2 cellular contexts compared by ENCODE assay signal in genomic region chr2:43220982-43221659, GRCh38.
TF ChIP-seq lines count a peak whose summit lies in the region.

No MANE protein-coding gene starts in this region.

TF ChIP-seq in GM23338, 12 proteins besides CTCF, POLR2A, EP300 and RAD21:
- TF ChIP-seq, protein P1, sequence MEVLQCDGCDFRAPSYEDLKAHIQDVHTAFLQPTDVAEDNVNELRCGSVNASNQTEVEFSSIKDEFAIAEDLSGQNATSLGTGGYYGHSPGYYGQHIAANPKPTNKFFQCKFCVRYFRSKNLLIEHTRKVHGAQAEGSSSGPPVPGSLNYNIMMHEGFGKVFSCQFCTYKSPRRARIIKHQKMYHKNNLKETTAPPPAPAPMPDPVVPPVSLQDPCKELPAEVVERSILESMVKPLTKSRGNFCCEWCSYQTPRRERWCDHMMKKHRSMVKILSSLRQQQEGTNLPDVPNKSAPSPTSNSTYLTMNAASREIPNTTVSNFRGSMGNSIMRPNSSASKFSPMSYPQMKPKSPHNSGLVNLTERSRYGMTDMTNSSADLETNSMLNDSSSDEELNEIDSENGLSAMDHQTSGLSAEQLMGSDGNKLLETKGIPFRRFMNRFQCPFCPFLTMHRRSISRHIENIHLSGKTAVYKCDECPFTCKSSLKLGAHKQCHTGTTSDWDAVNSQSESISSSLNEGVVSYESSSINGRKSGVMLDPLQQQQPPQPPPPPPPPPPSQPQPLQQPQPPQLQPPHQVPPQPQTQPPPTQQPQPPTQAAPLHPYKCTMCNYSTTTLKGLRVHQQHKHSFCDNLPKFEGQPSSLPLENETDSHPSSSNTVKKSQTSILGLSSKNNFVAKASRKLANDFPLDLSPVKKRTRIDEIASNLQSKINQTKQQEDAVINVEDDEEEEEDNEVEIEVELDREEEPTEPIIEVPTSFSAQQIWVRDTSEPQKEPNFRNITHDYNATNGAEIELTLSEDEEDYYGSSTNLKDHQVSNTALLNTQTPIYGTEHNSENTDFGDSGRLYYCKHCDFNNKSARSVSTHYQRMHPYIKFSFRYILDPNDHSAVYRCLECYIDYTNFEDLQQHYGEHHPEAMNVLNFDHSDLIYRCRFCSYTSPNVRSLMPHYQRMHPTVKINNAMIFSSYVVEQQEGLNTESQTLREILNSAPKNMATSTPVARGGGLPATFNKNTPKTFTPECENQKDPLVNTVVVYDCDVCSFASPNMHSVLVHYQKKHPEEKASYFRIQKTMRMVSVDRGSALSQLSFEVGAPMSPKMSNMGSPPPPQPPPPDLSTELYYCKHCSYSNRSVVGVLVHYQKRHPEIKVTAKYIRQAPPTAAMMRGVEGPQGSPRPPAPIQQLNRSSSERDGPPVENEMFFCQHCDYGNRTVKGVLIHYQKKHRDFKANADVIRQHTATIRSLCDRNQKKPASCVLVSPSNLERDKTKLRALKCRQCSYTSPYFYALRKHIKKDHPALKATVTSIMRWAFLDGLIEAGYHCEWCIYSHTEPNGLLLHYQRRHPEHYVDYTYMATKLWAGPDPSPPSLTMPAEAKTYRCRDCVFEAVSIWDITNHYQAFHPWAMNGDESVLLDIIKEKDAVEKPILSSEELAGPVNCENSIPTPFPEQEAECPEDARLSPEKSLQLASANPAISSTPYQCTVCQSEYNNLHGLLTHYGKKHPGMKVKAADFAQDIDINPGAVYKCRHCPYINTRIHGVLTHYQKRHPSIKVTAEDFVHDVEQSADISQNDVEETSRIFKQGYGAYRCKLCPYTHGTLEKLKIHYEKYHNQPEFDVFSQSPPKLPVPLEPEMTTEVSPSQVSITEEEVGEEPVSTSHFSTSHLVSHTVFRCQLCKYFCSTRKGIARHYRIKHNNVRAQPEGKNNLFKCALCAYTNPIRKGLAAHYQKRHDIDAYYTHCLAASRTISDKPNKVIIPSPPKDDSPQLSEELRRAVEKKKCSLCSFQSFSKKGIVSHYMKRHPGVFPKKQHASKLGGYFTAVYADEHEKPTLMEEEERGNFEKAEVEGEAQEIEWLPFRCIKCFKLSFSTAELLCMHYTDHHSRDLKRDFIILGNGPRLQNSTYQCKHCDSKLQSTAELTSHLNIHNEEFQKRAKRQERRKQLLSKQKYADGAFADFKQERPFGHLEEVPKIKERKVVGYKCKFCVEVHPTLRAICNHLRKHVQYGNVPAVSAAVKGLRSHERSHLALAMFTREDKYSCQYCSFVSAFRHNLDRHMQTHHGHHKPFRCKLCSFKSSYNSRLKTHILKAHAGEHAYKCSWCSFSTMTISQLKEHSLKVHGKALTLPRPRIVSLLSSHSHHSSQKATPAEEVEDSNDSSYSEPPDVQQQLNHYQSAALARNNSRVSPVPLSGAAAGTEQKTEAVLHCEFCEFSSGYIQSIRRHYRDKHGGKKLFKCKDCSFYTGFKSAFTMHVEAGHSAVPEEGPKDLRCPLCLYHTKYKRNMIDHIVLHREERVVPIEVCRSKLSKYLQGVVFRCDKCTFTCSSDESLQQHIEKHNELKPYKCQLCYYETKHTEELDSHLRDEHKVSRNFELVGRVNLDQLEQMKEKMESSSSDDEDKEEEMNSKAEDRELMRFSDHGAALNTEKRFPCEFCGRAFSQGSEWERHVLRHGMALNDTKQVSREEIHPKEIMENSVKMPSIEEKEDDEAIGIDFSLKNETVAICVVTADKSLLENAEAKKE (CRISPR knock-in tag; IDR thresholded peaks at IDR 0.05): no peak
- TF ChIP-seq ETS1 (IDR thresholded peaks at IDR 0.05): 0 out of 2 replicates have a peak, but pooled peaks have one; percentile 27
- peak; percentile 58 for TF ChIP-seq POLR2AphosphoS5 (IDR thresholded peaks at IDR 0.05; ENCODE audit: low read depth)
- TF ChIP-seq EZH2 (IDR thresholded peaks at IDR 0.05; ENCODE audit: low read depth, unreplicated experiment): no peak
- 0 out of 2 replicates have a peak, but pooled peaks have one; percentile 18 for TF ChIP-seq NANOG (IDR thresholded peaks at IDR 0.05; ENCODE audit: borderline replicate concordance)
TF ChIP-seq in GM23338: peak in this region for 3.

TF ChIP-seq in SK-N-SH, 30 proteins besides CTCF, POLR2A, EP300 and RAD21 (continued from another document):
- no peak for TF ChIP-seq EZH2phosphoT487 (IDR thresholded peaks at IDR 0.05; ENCODE audit: borderline replicate concordance, low read depth)
- TF ChIP-seq SIN3A (IDR thresholded peaks at IDR 0.05; ENCODE audit: borderline replicate concordance, low read depth, low read length): peak; percentile 64
- peak; percentile 80 for TF ChIP-seq MAX (IDR thresholded peaks at IDR 0.05; ENCODE audit: low read depth)
- TF ChIP-seq MEF2A (IDR thresholded peaks at IDR 0.05; ENCODE audit: borderline replicate concordance, low read depth): no peak
- TF ChIP-seq FOXM1 (IDR thresholded peaks at IDR 0.05; ENCODE audit: low read depth): peak; percentile 40; the same call in 1 of the 2 replicates
- no peak for TF ChIP-seq IRF3 (IDR thresholded peaks at IDR 0.05; ENCODE audit: low read depth, low read length)
- TF ChIP-seq USF1 (IDR thresholded peaks at IDR 0.05; ENCODE audit: borderline replicate concordance, low read depth): no peak
- TF ChIP-seq, protein P2, sequence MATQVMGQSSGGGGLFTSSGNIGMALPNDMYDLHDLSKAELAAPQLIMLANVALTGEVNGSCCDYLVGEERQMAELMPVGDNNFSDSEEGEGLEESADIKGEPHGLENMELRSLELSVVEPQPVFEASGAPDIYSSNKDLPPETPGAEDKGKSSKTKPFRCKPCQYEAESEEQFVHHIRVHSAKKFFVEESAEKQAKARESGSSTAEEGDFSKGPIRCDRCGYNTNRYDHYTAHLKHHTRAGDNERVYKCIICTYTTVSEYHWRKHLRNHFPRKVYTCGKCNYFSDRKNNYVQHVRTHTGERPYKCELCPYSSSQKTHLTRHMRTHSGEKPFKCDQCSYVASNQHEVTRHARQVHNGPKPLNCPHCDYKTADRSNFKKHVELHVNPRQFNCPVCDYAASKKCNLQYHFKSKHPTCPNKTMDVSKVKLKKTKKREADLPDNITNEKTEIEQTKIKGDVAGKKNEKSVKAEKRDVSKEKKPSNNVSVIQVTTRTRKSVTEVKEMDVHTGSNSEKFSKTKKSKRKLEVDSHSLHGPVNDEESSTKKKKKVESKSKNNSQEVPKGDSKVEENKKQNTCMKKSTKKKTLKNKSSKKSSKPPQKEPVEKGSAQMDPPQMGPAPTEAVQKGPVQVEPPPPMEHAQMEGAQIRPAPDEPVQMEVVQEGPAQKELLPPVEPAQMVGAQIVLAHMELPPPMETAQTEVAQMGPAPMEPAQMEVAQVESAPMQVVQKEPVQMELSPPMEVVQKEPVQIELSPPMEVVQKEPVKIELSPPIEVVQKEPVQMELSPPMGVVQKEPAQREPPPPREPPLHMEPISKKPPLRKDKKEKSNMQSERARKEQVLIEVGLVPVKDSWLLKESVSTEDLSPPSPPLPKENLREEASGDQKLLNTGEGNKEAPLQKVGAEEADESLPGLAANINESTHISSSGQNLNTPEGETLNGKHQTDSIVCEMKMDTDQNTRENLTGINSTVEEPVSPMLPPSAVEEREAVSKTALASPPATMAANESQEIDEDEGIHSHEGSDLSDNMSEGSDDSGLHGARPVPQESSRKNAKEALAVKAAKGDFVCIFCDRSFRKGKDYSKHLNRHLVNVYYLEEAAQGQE (IDR thresholded peaks at IDR 0.05; ENCODE audit: low read depth, low read length): peak; percentile 40; the same call in 1 of the 2 replicates
- peak; percentile 90 for TF ChIP-seq RCOR1 (IDR thresholded peaks at IDR 0.05; ENCODE audit: low read length)
- peak; percentile 68 for TF ChIP-seq PBX3 (IDR thresholded peaks at IDR 0.05)
- TF ChIP-seq POLR2AphosphoS5 (IDR thresholded peaks at IDR 0.05; ENCODE audit: low read depth, low read length): peak; percentile 75
- peak; percentile 65 for TF ChIP-seq FOXJ3 (CRISPR knock-in tag; IDR thresholded peaks at IDR 0.05)
- TF ChIP-seq GATA2 (CRISPR knock-in tag; IDR thresholded peaks at IDR 0.05): peak; percentile 65
- no peak; the same call in 1 of the 2 replicates for TF ChIP-seq SMC3 (IDR thresholded peaks at IDR 0.05; ENCODE audit: low read depth, low read length)
- TF ChIP-seq ZBTB33 (IDR thresholded peaks at IDR 0.05; ENCODE audit: borderline replicate concordance, low read depth): peak; percentile 53; the same call in 1 of the 2 replicates
- peak; percentile 33; the same call in 1 of the 2 replicates for TF ChIP-seq TAF1 (IDR thresholded peaks at IDR 0.05; ENCODE audit: borderline replicate concordance, low read depth, low read length)
- TF ChIP-seq RXRA (IDR thresholded peaks at IDR 0.05; ENCODE audit: borderline replicate concordance, low read depth): no peak
- no peak for TF ChIP-seq NRF1 (IDR thresholded peaks at IDR 0.05; ENCODE audit: low read depth, low read length)
- TF ChIP-seq CHD2 (IDR thresholded peaks at IDR 0.05; ENCODE audit: low read length, partially characterized antibody): peak; percentile 86
- peak; percentile 96 for TF ChIP-seq TCF12 (IDR thresholded peaks at IDR 0.05)
- peak; percentile 83 for TF ChIP-seq JUND (IDR thresholded peaks at IDR 0.05)
